Comparison of ENCODE assay signal across 14 cellular contexts in genomic region chr2:85862426-85862825, GRCh38. TPM values are rescaled to one million over a fixed set of nuclear protein-coding genes. Genes with fewer than 3 reads are reported as not detected.
DNase-seq lines count a peak whose midpoint lies in the region; ATAC-seq and TF ChIP-seq lines count a peak whose summit lies in the region.
"Had no signal": no experiment of that assay in that cellular context is flagged by ENCODE, and none has a peak within 500 bp of the region (broad histone marks: within the 10 kb centered on the region; RNA-seq: fewer than 3 reads in every experiment).

No MANE protein-coding gene starts in this region.

- peak; percentile 61 for DNase-seq in activated CD8-positive, alpha-beta memory T cell treated with anti-CD3 and anti-CD28 coated beads for 24 hours
- no peak for DNase-seq in activated CD8-positive, alpha-beta memory T cell treated with anti-CD3 and anti-CD28 coated beads, Interleukin-2, amount 50 U/mL, for 48 hours
- peak; percentile 49 for DNase-seq in T-helper 9 cell
- peak; percentile 54 for DNase-seq in astrocyte of the hippocampus (ENCODE audit: low read depth, low spot score)
- peak; percentile 41 for DNase-seq in stimulated activated CD8-positive, alpha-beta memory T cell treated with anti-CD3 and anti-CD28 coated beads, Interleukin-12 subunit alpha, Interleukin-12 subunit beta, amount 100 ng/mL, for 4 hours (ENCODE audit: low read depth)
- DNase-seq in dorsolateral prefrontal cortex, result no peak
- no peak for DNase-seq in RKO (ENCODE audit: low spot score)
- DNase-seq: activated naive CD4-positive, alpha-beta T cell treated with anti-CD3 and anti-CD28 coated beads, Interleukin-2, amount 50 U/mL, for 16 hours; hypothalamus; lower lobe of right lung; NCI-H187; NCI-H526 treated with DMSO at 0.1 percent for 48 hours; Right ventricle myocardium superior had no signal

- peak overlapping the region in 25 of 59 donors; percentile 1 to 73 (median 37) for H3K27ac ChIP-seq in dorsolateral prefrontal cortex

- no peaks in the 10 kb centered on the region for H3K27me3 ChIP-seq in dorsolateral prefrontal cortex

- intact Hi-C loops in dorsolateral prefrontal cortex (cut with DNase I), result no loop called here

- TF ChIP-seq CTCF in dorsolateral prefrontal cortex (IDR thresholded peaks at IDR 0.05 in 54 of 56, conservative IDR thresholded peaks at IDR 0.05 in 2 of 56; ENCODE audit: low read depth in 1 of 56, partially characterized antibody in 56 of 56), result no peak

- no peak for ATAC-seq in GM21526 (IDR thresholded peaks at IDR 0.05; ENCODE audit: low FRiP score, unreplicated experiment)
- ATAC-seq: lower lobe of right lung had no signal

- no peak overlapping the region for H3K4me3 ChIP-seq in dorsolateral prefrontal cortex
- H3K4me3 ChIP-seq: lower lobe of right lung had no signal

RNA-seq across cellular contexts. Expression of gene ST3GAL5, which starts 26.4 kb away (rescaled TPM):
- 100 to 1,000 TPM in 11 of 120 experiments, 10 to 100 TPM in 109; 56.0 to 109 (median 86.7) TPM for total RNA-seq in dorsolateral prefrontal cortex

Comparison
In these comparisons a context has a peak if more than half of its experiments do, and no peak if none do; other contexts are left out.
1. DNase-seq: peak in activated CD8-positive, alpha-beta memory T cell treated with anti-CD3 and anti-CD28 coated beads for 24 hours (single experiment), T-helper 9 cell (single experiment), astrocyte of the hippocampus (single experiment) and stimulated activated CD8-positive, alpha-beta memory T cell treated with anti-CD3 and anti-CD28 coated beads, Interleukin-12 subunit alpha, Interleukin-12 subunit beta, amount 100 ng/mL, for 4 hours (single experiment); none in activated CD8-positive, alpha-beta memory T cell treated with anti-CD3 and anti-CD28 coated beads, Interleukin-2, amount 50 U/mL, for 48 hours (single experiment), dorsolateral prefrontal cortex (0 of 10) and RKO (single experiment).